Comparison of ENCODE assay signal across 1 cellular context in genomic region chr15:80210612-80211554, GRCh38.
TF ChIP-seq lines count a peak whose summit lies in the region.

No MANE protein-coding gene starts in this region.

TF ChIP-seq in HepG2, 621 proteins besides CTCF, POLR2A, EP300 and RAD21 (continued from another document):
- TF ChIP-seq PRDM10 (CRISPR knock-in tag; IDR thresholded peaks at IDR 0.05; ENCODE audit: low read depth) (no peak), ZNF674 (CRISPR knock-in tag; IDR thresholded peaks at IDR 0.05; ENCODE audit: low read depth) (no peak), MTF2 (CRISPR knock-in tag; IDR thresholded peaks at IDR 0.05; ENCODE audit: borderline replicate concordance) (no peak), ETV6 (CRISPR knock-in tag; conservative IDR thresholded peaks at IDR 0.05) (no peak), AGO1 (IDR thresholded peaks at IDR 0.05; ENCODE audit: low read depth, low read length, poor library complexity, severe bottlenecking) (no peak), NR1H2 (CRISPR knock-in tag; IDR thresholded peaks at IDR 0.05; ENCODE audit: borderline replicate concordance, low read depth) (no peak), GTF3A (CRISPR knock-in tag; conservative IDR thresholded peaks at IDR 0.05) (no peak), MXI1 (IDR thresholded peaks at IDR 0.05; ENCODE audit: borderline replicate concordance, low read depth, low read length) (no peak), ZNF878 (CRISPR knock-in tag; IDR thresholded peaks at IDR 0.05) (no peak), MLLT10 (CRISPR knock-in tag; IDR thresholded peaks at IDR 0.05) (no peak), ZKSCAN5 (CRISPR knock-in tag; IDR thresholded peaks at IDR 0.05) (no peak), ZNF782 (CRISPR knock-in tag; IDR thresholded peaks at IDR 0.05; ENCODE audit: borderline replicate concordance) (no peak), U2AF1 (optimal IDR thresholded peaks at IDR 0.05; ENCODE audit: low read depth, low read length) (no peak), SMC3 (IDR thresholded peaks at IDR 0.05; ENCODE audit: low read length) (no peak), ZNF570 (CRISPR knock-in tag; IDR thresholded peaks at IDR 0.05; ENCODE audit: borderline replicate concordance) (no peak), DBP (CRISPR knock-in tag; IDR thresholded peaks at IDR 0.05; ENCODE audit: not compliant biosample characterization) (no peak), CHD2 (IDR thresholded peaks at IDR 0.05; ENCODE audit: low read depth, low read length) (no peak)
